In the genomic region with DNA sequence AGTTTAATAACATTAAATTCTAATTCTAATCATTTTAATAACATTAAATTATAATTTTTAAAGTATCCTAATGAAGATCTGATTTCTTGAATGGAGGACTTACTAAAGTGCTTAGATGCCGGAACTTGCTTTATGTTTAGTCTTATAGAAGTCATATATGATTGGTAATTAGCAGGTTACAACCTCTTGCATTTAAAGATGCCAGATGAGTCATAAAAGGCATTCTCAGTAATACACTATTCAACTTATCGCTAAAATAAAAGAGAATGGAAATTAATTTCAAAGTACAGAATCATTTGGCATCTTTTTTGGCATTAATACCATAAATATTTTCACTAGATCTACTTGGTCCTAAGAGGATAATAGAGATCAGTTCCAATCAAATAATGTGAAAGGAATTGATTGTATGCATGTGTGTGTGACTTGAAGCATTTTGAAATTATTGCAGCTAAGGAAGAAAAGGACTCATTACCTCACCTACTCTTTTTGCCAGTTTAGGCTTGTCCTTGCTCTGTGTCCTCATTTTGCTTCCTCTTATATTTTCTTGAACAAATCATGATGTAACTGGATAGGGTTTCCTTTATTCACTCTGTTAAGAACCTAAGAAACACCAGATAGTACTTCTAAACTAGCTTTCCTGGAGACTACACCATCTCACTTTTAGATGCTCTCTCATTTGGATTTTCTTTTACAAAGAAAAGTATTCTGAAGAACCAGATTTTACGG, we compare ENCODE assay signal across 23 cellular contexts. TPM values are rescaled to one million over a fixed set of nuclear protein-coding genes. Genes with fewer than 3 reads are reported as not detected.
DNase-seq lines count a peak whose midpoint lies in the region; ATAC-seq and TF ChIP-seq lines count a peak whose summit lies in the region.
"Had no signal": no experiment of that assay in that cellular context is flagged by ENCODE, and none has a peak within 500 bp of the region (broad histone marks: within the 10 kb centered on the region; RNA-seq: fewer than 3 reads in every experiment).

No MANE protein-coding gene starts in this region.

- H3K9me3 Mint-ChIP-seq in WTC11: no peaks in the 10 kb centered on the region
- H3K9me3 Mint-ChIP-seq: activated naive CD8-positive, alpha-beta T cell treated with anti-CD3 and anti-CD28 coated beads, Interleukin-2, amount 10 ng/mL, durations not matched to agents 7 days and 5 days; activated T-helper 1 cell treated with anti-CD3 and anti-CD28 coated beads, Interleukin-12 subunit alpha, Interleukin-12 subunit beta, Interleukin-2, Interleukin-4 antibody, amounts not matched to agents 30 ng/mL and 10 ng/mL and 1 ng/mL, durations not matched to agents 14 hours and 24 hours and 36 hours; CD8-positive, alpha-beta T cell had no signal

- no peaks in the 10 kb centered on the region for H3K27me3 ChIP-seq in iPS-18a (ENCODE audit: control insufficient read depth, insufficient read depth, low read length)
- H3K27me3 ChIP-seq: brain microvascular endothelial cell, suprapubic skin had no signal

- DNase-seq in AML-193 (lab: John Stamatoyannopoulos, UW): peak; percentile 70 to 71
- DNase-seq in Kasumi-1 (lab: John Stamatoyannopoulos, UW): peak; percentile 5 to 16
- DNase-seq in WTC11 (ENCODE audit: low spot score): no peak
- DNase-seq in middle frontal gyrus (ENCODE audit: extremely low spot score, low spot score): no peak
- no peak for DNase-seq in activated CD4-positive, alpha-beta T cell treated with anti-CD3 and anti-CD28 coated beads for 4 hours
- no peak for DNase-seq in NAMALWA (ENCODE audit: low spot score)
- DNase-seq: activated CD4-positive, CD25-positive, alpha-beta regulatory T cell treated with anti-CD3 and anti-CD28 coated beads, Interleukin-2, amount 50 U/mL, for 72 hours; activated naive CD8-positive, alpha-beta T cell treated with anti-CD3 and anti-CD28 coated beads, Interleukin-2, amount 10 ng/mL, durations not matched to agents 7 days and 5 days; brain microvascular endothelial cell; CD8-positive, alpha-beta T cell; dermis blood vessel endothelial cell; left lung; NCI-H1105; NCI-H2081; occipital lobe; PC-3; T1000 had no signal

- peaks cover 32% of the 10 kb centered on the region for H3K4me1 ChIP-seq in iPS-18a (ENCODE audit: control insufficient read depth, low read depth, low read length)

- H3K27ac ChIP-seq in iPS-18a (ENCODE audit: low read length): no peak overlapping the region
- H3K27ac ChIP-seq: brain microvascular endothelial cell, KMS-11 had no signal

- TF ChIP-seq CTCF in WTC11 (IDR thresholded peaks at IDR 0.05): no peak

- no peak overlapping the region for H3K27ac Mint-ChIP-seq in WTC11
- H3K27ac Mint-ChIP-seq: activated naive CD8-positive, alpha-beta T cell treated with anti-CD3 and anti-CD28 coated beads, Interleukin-2, amount 10 ng/mL, durations not matched to agents 7 days and 5 days; activated T-helper 1 cell treated with anti-CD3 and anti-CD28 coated beads, Interleukin-12 subunit alpha, Interleukin-12 subunit beta, Interleukin-2, Interleukin-4 antibody, amounts not matched to agents 30 ng/mL and 10 ng/mL and 1 ng/mL, durations not matched to agents 14 hours and 24 hours and 36 hours; CD8-positive, alpha-beta T cell had no signal

- no peak for ATAC-seq in WTC11
- no peak for ATAC-seq in HG03139 (IDR thresholded peaks at IDR 0.05; ENCODE audit: unreplicated experiment)
- ATAC-seq: CD8-positive, alpha-beta T cell; left lung; PC-3 had no signal

- H3K27me3 Mint-ChIP-seq in WTC11 (ENCODE audit: low read depth): no peaks in the 10 kb centered on the region; the same call in 1 of the 2 replicates

- POLR2A ChIA-PET in WTC11 (lab: Charles Lee): no interaction called here

- no peaks in the 10 kb centered on the region for H3K36me3 Mint-ChIP-seq in WTC11
- H3K36me3 Mint-ChIP-seq: activated naive CD8-positive, alpha-beta T cell treated with anti-CD3 and anti-CD28 coated beads, Interleukin-2, amount 10 ng/mL, durations not matched to agents 7 days and 5 days; CD8-positive, alpha-beta T cell had no signal

- CTCF ChIA-PET in WTC11 (lab: Charles Lee): no interaction called here

- H3K4me3 ChIP-seq in iPS-18a (ENCODE audit: low read length): peak overlapping the region; percentile 71
- H3K4me3 ChIP-seq: left lung, suprapubic skin had no signal

- peak overlapping the region; percentile 31; the same call in 1 of the 2 replicates for H3K4me3 Mint-ChIP-seq in WTC11
- H3K4me3 Mint-ChIP-seq: activated naive CD8-positive, alpha-beta T cell treated with anti-CD3 and anti-CD28 coated beads, Interleukin-2, amount 10 ng/mL, durations not matched to agents 7 days and 5 days; activated T-helper 1 cell treated with anti-CD3 and anti-CD28 coated beads, Interleukin-12 subunit alpha, Interleukin-12 subunit beta, Interleukin-2, Interleukin-4 antibody, amounts not matched to agents 30 ng/mL and 10 ng/mL and 1 ng/mL, durations not matched to agents 14 hours and 24 hours and 36 hours; CD8-positive, alpha-beta T cell had no signal

- H3K9me3 ChIP-seq in iPS-18a (ENCODE audit: control insufficient read depth, low read depth, low read length): no peaks in the 10 kb centered on the region
- H3K9me3 ChIP-seq: left lung, suprapubic skin had no signal

- H3K9ac ChIP-seq in iPS-18a (ENCODE audit: low read length): no peak overlapping the region
- H3K9ac ChIP-seq: KMS-11 had no signal

- no peaks in the 10 kb centered on the region for H3K36me3 ChIP-seq in iPS-18a (ENCODE audit: control insufficient read depth, low read depth, low read length)
- H3K36me3 ChIP-seq: brain microvascular endothelial cell, left lung, suprapubic skin had no signal

- peaks cover 65% of the 10 kb centered on the region for H3K4me1 Mint-ChIP-seq in WTC11
- H3K4me1 Mint-ChIP-seq: activated naive CD8-positive, alpha-beta T cell treated with anti-CD3 and anti-CD28 coated beads, Interleukin-2, amount 10 ng/mL, durations not matched to agents 7 days and 5 days had no signal

TF ChIP-seq in WTC11, 78 proteins besides CTCF, POLR2A, EP300 and RAD21:
- TF ChIP-seq HMGA2 (CRISPR knock-in tag; IDR thresholded peaks at IDR 0.05): peak; percentile 22; the same call in 1 of the 2 replicates
- no peak for TF ChIP-seq ZNF671 (CRISPR knock-in tag; IDR thresholded peaks at IDR 0.05)
- no peak for TF ChIP-seq IRF1 (CRISPR knock-in tag; IDR thresholded peaks at IDR 0.05)
- no peak for TF ChIP-seq ZNF263 (CRISPR knock-in tag; IDR thresholded peaks at IDR 0.05; ENCODE audit: low read depth)

RNA-seq across cellular contexts. Expression of gene COL21A1, which starts 2.7 kb away (rescaled TPM):
- 4.4 to 5.5 TPM (median 4.4 TPM) in 3 replicates for total RNA-seq in WTC11 (2021)
- total RNA-seq: activated naive CD8-positive, alpha-beta T cell treated with anti-CD3 and anti-CD28 coated beads, Interleukin-2, amount 10 ng/mL, durations not matched to agents 7 days and 5 days; activated T-helper 1 cell treated with anti-CD3 and anti-CD28 coated beads, Interleukin-12 subunit alpha, Interleukin-12 subunit beta, Interleukin-2, Interleukin-4 antibody, amounts not matched to agents 30 ng/mL and 10 ng/mL and 1 ng/mL, durations not matched to agents 14 hours and 24 hours and 36 hours; CD8-positive, alpha-beta T cell; epithelial cell of proximal tubule had no signal

Comparison
In these comparisons a context has a peak if more than half of its experiments do, and no peak if none do; other contexts are left out.
1. DNase-seq: peak in AML-193 (2 of 2) and Kasumi-1 (2 of 2); none in WTC11 (single experiment), middle frontal gyrus (single experiment), activated CD4-positive, alpha-beta T cell treated with anti-CD3 and anti-CD28 coated beads for 4 hours (0 of 2) and NAMALWA (single experiment).